In genomic region chr1:225412301-225412700, GRCh38 we compare ENCODE assay signal across 23 cellular contexts.
"Had no signal": no experiment of that assay in that cellular context is flagged by ENCODE, and none has a peak within 500 bp of the region (broad histone marks: within the 10 kb centered on the region; RNA-seq: fewer than 3 reads in every experiment).

No MANE protein-coding gene starts in this region.

- H3K4me1 ChIP-seq: SJSA1 had no signal

- ATAC-seq: activated T-cell treated with anti-CD3 and anti-CD28 coated beads, Interleukin-2, amount 50 U/mL, for 4 hours; PC-3; SK-N-SH treated with all-trans-retinoic acid at 6 μM for 48 hours; WTC11 had no signal

- H3K4me3 ChIP-seq: cardiac muscle cell, SJSA1 had no signal

- H3K27ac ChIP-seq: brain microvascular endothelial cell, cardiac muscle cell, SJSA1 had no signal

- H3K27me3 ChIP-seq: brain microvascular endothelial cell, cardiac muscle cell, SJSA1 had no signal

- DNase-seq: activated CD4-positive, alpha-beta memory T cell treated with anti-CD3 and anti-CD28 coated beads for 36 hours; activated CD4-positive, alpha-beta T cell treated with anti-CD3 and anti-CD28 coated beads, Interleukin-2, amount 10 ng/mL, durations not matched to agents 7 days and 5 days; activated CD8-positive, alpha-beta memory T cell treated with anti-CD3 and anti-CD28 coated beads for 24 hours; activated effector memory CD4-positive, alpha-beta T cell treated with anti-CD3 and anti-CD28 coated beads, Interleukin-2, amount 50 U/mL, for 16 hours; activated naive CD4-positive, alpha-beta T cell treated with anti-CD3 and anti-CD28 coated beads for 36 hours; activated T-cell treated with anti-CD3 and anti-CD28 coated beads, Interleukin-2, amount 50 U/mL, for 4 hours; amygdala; brain microvascular endothelial cell; KG1; NCI-H1048; NCI-H146; NCI-H187 treated with DMSO at 0.1 percent for 48 hours; NCI-H2081 treated with DMSO at 0.1 percent for 48 hours; NCI-H446; NCI-H524; PC-3; SHP77; SW 1271 had no signal

- H3K9me3 ChIP-seq: SJSA1 had no signal

- FAIRE-seq: astrocyte had no signal
